In genomic region chr1:51519048-51519856, GRCh38 we compare ENCODE assay signal across 8 cellular contexts. TPM values are rescaled to one million over a fixed set of nuclear protein-coding genes. Genes with fewer than 3 reads are reported as not detected.
DNase-seq lines count a peak whose midpoint lies in the region; ATAC-seq and TF ChIP-seq lines count a peak whose summit lies in the region.

Gene EPS15, minus strand, starts transcription at chr1:51519266. Its CDS starts 35 bp downstream, at chr1:51519231.

- no peaks in the 10 kb centered on the region for H3K36me3 Mint-ChIP-seq in nephron progenitor cell (ENCODE audit: low read depth)
- peaks cover 7% of the 10 kb centered on the region for H3K36me3 Mint-ChIP-seq in stimulated activated naive CD8-positive, alpha-beta T cell treated with anti-CD3 and anti-CD28 coated beads, Interleukin-15, Interleukin-2, amounts not matched to agents 100 ng/mL and 50 ng/mL, for 24 hours (ENCODE audit: low read depth)

- peaks cover 6% of the 10 kb centered on the region; the same call in 1 of the 2 replicates for H3K4me1 ChIP-seq in SJCRH30

- peak within 1 kb of the TSS; percentile 95 for H3K4me3 Mint-ChIP-seq in nephron progenitor cell
- peak within 1 kb of the TSS; percentile 94 for H3K4me3 Mint-ChIP-seq in stimulated activated naive CD8-positive, alpha-beta T cell treated with anti-CD3 and anti-CD28 coated beads, Interleukin-15, Interleukin-2, amounts not matched to agents 100 ng/mL and 50 ng/mL, for 24 hours

- peak; percentile 41 for ATAC-seq in GM21717 (IDR thresholded peaks at IDR 0.05; ENCODE audit: unreplicated experiment)

- no peaks in the 10 kb centered on the region for H3K27me3 ChIP-seq in SJCRH30

- peak within 1 kb of the TSS; percentile 92 for H3K4me3 ChIP-seq in SJCRH30

- H3K36me3 ChIP-seq in KOPT-K1 (ENCODE audit: insufficient read depth, low read length) (no peaks in the 10 kb centered on the region), SJCRH30 (no peaks in the 10 kb centered on the region)

- peak within 1 kb of the TSS; percentile 92 for H3K27ac Mint-ChIP-seq in nephron progenitor cell
- H3K27ac Mint-ChIP-seq in stimulated activated naive CD8-positive, alpha-beta T cell treated with anti-CD3 and anti-CD28 coated beads, Interleukin-15, Interleukin-2, amounts not matched to agents 100 ng/mL and 50 ng/mL, for 24 hours: peak within 1 kb of the TSS; percentile 93

- peak within 1 kb of the TSS; percentile 71 for H3K27ac ChIP-seq in KOPT-K1 (ENCODE audit: low read depth, low read length, poor library complexity, severe bottlenecking)
- H3K27ac ChIP-seq in SJCRH30: peak within 1 kb of the TSS; percentile 42; the same call in 1 of the 2 replicates

- peaks cover 31% of the 10 kb centered on the region for H3K4me1 Mint-ChIP-seq in nephron progenitor cell
- H3K4me1 Mint-ChIP-seq in stimulated activated naive CD8-positive, alpha-beta T cell treated with anti-CD3 and anti-CD28 coated beads, Interleukin-15, Interleukin-2, amounts not matched to agents 100 ng/mL and 50 ng/mL, for 24 hours (ENCODE audit: low read depth): peaks cover 55% of the 10 kb centered on the region

- DNase-seq in DMS79 (lab: John Stamatoyannopoulos, UW) (peak; percentile 35), SJCRH30 (peak; percentile 89 to 90), activated gamma-delta T cell treated with Interleukin-2 at 50 U/mL for 16 hours (peak; percentile 83), fibroblast of the conjunctiva (ENCODE audit: low read depth) (peak; percentile 67), nephron progenitor cell (peak; percentile 91)

- no peaks in the 10 kb centered on the region for H3K27me3 Mint-ChIP-seq in nephron progenitor cell (ENCODE audit: low read depth, poor library complexity)
- H3K27me3 Mint-ChIP-seq in stimulated activated naive CD8-positive, alpha-beta T cell treated with anti-CD3 and anti-CD28 coated beads, Interleukin-15, Interleukin-2, amounts not matched to agents 100 ng/mL and 50 ng/mL, for 24 hours: no peaks in the 10 kb centered on the region

- TF ChIP-seq CTCF in nephron progenitor cell (IDR thresholded peaks at IDR 0.05): no peak

- no peaks in the 10 kb centered on the region for H3K9me3 Mint-ChIP-seq in nephron progenitor cell
- H3K9me3 Mint-ChIP-seq in stimulated activated naive CD8-positive, alpha-beta T cell treated with anti-CD3 and anti-CD28 coated beads, Interleukin-15, Interleukin-2, amounts not matched to agents 100 ng/mL and 50 ng/mL, for 24 hours: no peaks in the 10 kb centered on the region

- no peaks in the 10 kb centered on the region for H3K9me3 ChIP-seq in KOPT-K1 (ENCODE audit: insufficient read depth, low read length, poor library complexity, severe bottlenecking)
- H3K9me3 ChIP-seq in SJCRH30 (replicated peaks): no peaks in the 10 kb centered on the region

RNA-seq across cellular contexts. Expression of gene EPS15, which starts in this region (rescaled TPM):
- total RNA-seq in SJCRH30 (2014; rRNA removed; shearing (Covaris generic)): 30.1 and 34.7 TPM in 2 replicates

Comparison
In these comparisons a context has a peak if more than half of its experiments do, and no peak if none do; other contexts are left out.
1. Peak in every context shown above with its lines: DNase-seq, ATAC-seq, H3K4me3 ChIP-seq and H3K27ac ChIP-seq.
2. DNase-seq: peak in every context shown above with its lines; median percentile 91 in nephron progenitor cell; 90 in SJCRH30; 83 in activated gamma-delta T cell treated with Interleukin-2 at 50 U/mL for 16 hours; 67 in fibroblast of the conjunctiva; 35 in DMS79.